Comparison of ENCODE assay signal across 20 cellular contexts in genomic region chr9:556675-557074, GRCh38. TPM values are rescaled to one million over a fixed set of nuclear protein-coding genes. Genes with fewer than 3 reads are reported as not detected.
A peak's percentile ranks its signal among the peaks of the same experiment; 100 is the strongest.
DNase-seq lines count a peak whose midpoint lies in the region; ATAC-seq, FAIRE-seq and TF ChIP-seq lines count a peak whose summit lies in the region.
"Had no signal": no experiment of that assay in that cellular context is flagged by ENCODE, and none has a peak within 500 bp of the region (broad histone marks: within the 10 kb centered on the region; RNA-seq: fewer than 3 reads in every experiment).

No MANE protein-coding gene starts in this region.

- no peaks in the 10 kb centered on the region for H3K27me3 Mint-ChIP-seq in astrocyte (ENCODE audit: low read depth, unreplicated experiment)

- no peak overlapping the region for H3K4me3 ChIP-seq in Karpas-422 (ENCODE audit: low read length)
- no peak overlapping the region for H3K4me3 ChIP-seq in astrocyte (ENCODE audit: insufficient read depth, low read depth, low read length)
- no peak overlapping the region for H3K4me3 ChIP-seq in keratinocyte (ENCODE audit: control insufficient read depth in 2 of 3, extremely low read depth in 1 of 3, insufficient read depth in 2 of 3, low read depth in 1 of 3, low read length in 3 of 3)
- no peak overlapping the region for H3K4me3 ChIP-seq in right cardiac atrium (ENCODE audit: low read length)
- H3K4me3 ChIP-seq in thyroid gland (replicated peaks in 1 of 3): no peak overlapping the region
- H3K4me3 ChIP-seq: BLaER1, GM12878, Peyer's patch, SJCRH30 had no signal

- dilution Hi-C loops in keratinocyte (cut with MboI; ENCODE audit: extremely low pct_ligation_motif_present, low sequenced_read_pairs): no loop called here

- no peaks in the 10 kb centered on the region for H4K20me1 ChIP-seq in Karpas-422 (ENCODE audit: insufficient read depth, low read depth, low read length)
- peaks cover 3% of the 10 kb centered on the region for H4K20me1 ChIP-seq in astrocyte (ENCODE audit: insufficient read depth, low read length)
- no peaks in the 10 kb centered on the region for H4K20me1 ChIP-seq in keratinocyte (ENCODE audit: control insufficient read depth, extremely low read depth, insufficient read depth, low read length)
- H4K20me1 ChIP-seq: BLaER1 had no signal

- H3K27me3 ChIP-seq in Karpas-422 (ENCODE audit: low read length): no peaks in the 10 kb centered on the region
- peaks cover 4% of the 10 kb centered on the region for H3K27me3 ChIP-seq in astrocyte (ENCODE audit: insufficient read depth, low read length)
- no peaks in the 10 kb centered on the region for H3K27me3 ChIP-seq in keratinocyte (ENCODE audit: control insufficient read depth, extremely low read depth, insufficient read depth, low read length)
- no peaks in the 10 kb centered on the region for H3K27me3 ChIP-seq in right cardiac atrium (ENCODE audit: control insufficient read depth, insufficient read depth)
- H3K27me3 ChIP-seq in thyroid gland: no peaks in the 10 kb centered on the region
- H3K27me3 ChIP-seq: BLaER1, Peyer's patch, SJCRH30 had no signal

- FAIRE-seq in astrocyte (lab: Jason Lieb, UNC): no peak
- FAIRE-seq in keratinocyte (lab: Jason Lieb, UNC): no peak
- FAIRE-seq: GM12878 had no signal

- H3K9me3 ChIP-seq in Karpas-422 (ENCODE audit: low read length) (no peaks in the 10 kb centered on the region), astrocyte (ENCODE audit: insufficient read depth, low read depth, low read length) (no peaks in the 10 kb centered on the region), keratinocyte (ENCODE audit: control insufficient read depth, low read depth, low read length) (peaks cover 2% of the 10 kb centered on the region), right cardiac atrium (ENCODE audit: control insufficient read depth, low read length) (no peaks in the 10 kb centered on the region), thyroid gland (no peaks in the 10 kb centered on the region)
- H3K9me3 ChIP-seq: BLaER1, Peyer's patch, SJCRH30 had no signal

- WGBS in right cardiac atrium: 87% methylated on average over 2 of the region's 2 CpGs
- WGBS in thyroid gland, 2 donors: 84 to 90% methylated on average over 2 of the region's 2 CpGs

- H3K36me3 ChIP-seq in Karpas-422 (ENCODE audit: insufficient read depth, low read length): no peaks in the 10 kb centered on the region
- no peaks in the 10 kb centered on the region for H3K36me3 ChIP-seq in astrocyte (ENCODE audit: insufficient read depth, low read length)
- H3K36me3 ChIP-seq in keratinocyte (ENCODE audit: control insufficient read depth in 2 of 2, extremely low read depth in 1 of 2, insufficient read depth in 2 of 2, low read length in 2 of 2): peaks cover 0 to 9% of the 10 kb centered on the region in 2 experiments
- H3K36me3 ChIP-seq in thyroid gland: no peaks in the 10 kb centered on the region
- H3K36me3 ChIP-seq: BLaER1, Peyer's patch, SJCRH30 had no signal

- H3K79me2 ChIP-seq in Karpas-422 (ENCODE audit: low read length) (peaks cover 60% of the 10 kb centered on the region), astrocyte (ENCODE audit: insufficient read depth, low read length) (no peaks in the 10 kb centered on the region), keratinocyte (ENCODE audit: control insufficient read depth, insufficient read depth, low read length) (peaks cover 15% of the 10 kb centered on the region)

- no peak for ATAC-seq in GM18858 (IDR thresholded peaks at IDR 0.05; ENCODE audit: unreplicated experiment)
- ATAC-seq in right cardiac atrium: no peak
- no peak for ATAC-seq in HG03354 (IDR thresholded peaks at IDR 0.05; ENCODE audit: poor library complexity, severe bottlenecking, unreplicated experiment)
- ATAC-seq: GM12878 had no signal

- DNase-seq in Karpas-422 (no peak), astrocyte (ENCODE audit: low read depth) (no peak), keratinocyte (ENCODE audit: low read depth, low spot score) (no peak), right cardiac atrium (no peak), thyroid gland (no peak)
- DNase-seq: ACHN; CD4-positive, alpha-beta T cell; COR-L47; DND-41; MM.1S; NCI-H1048; NCI-H1417 treated with DMSO at 0.1 percent for 48 hours; NCI-H1930; NCI-H774; Peyer's patch; SJCRH30 had no signal

- H3K4me2 ChIP-seq in Karpas-422 (ENCODE audit: low read depth, low read length, poor library complexity, severe bottlenecking) (no peak overlapping the region), astrocyte (ENCODE audit: low read length) (no peak overlapping the region), keratinocyte (ENCODE audit: control insufficient read depth, extremely low read depth, insufficient read depth, low read depth, low read length) (peak overlapping the region; percentile 49)
- H3K4me2 ChIP-seq: BLaER1 had no signal

- peaks cover 31% of the 10 kb centered on the region for H3K4me1 Mint-ChIP-seq in astrocyte (ENCODE audit: low read depth, unreplicated experiment)

- intact Hi-C loops in right cardiac atrium (cut with DNase I) (no loop called here), thyroid gland (cut with DNase I) (no loop called here)

- no peaks in the 10 kb centered on the region for H3K9me1 ChIP-seq in keratinocyte (ENCODE audit: control insufficient read depth, extremely low read depth, insufficient read depth, low read length)

- H3K9ac ChIP-seq in Karpas-422 (ENCODE audit: low read length) (no peak overlapping the region), astrocyte (ENCODE audit: low read length) (no peak overlapping the region), keratinocyte (ENCODE audit: control insufficient read depth, extremely low read depth, insufficient read depth, low read length) (peak overlapping the region; percentile 43)
- H3K9ac ChIP-seq: BLaER1 had no signal

- H3K4me3 Mint-ChIP-seq in astrocyte (ENCODE audit: unreplicated experiment): no peak overlapping the region
- H3K4me3 Mint-ChIP-seq: CD4-positive, alpha-beta T cell had no signal

- no peaks in the 10 kb centered on the region for H3K9me2 ChIP-seq in Karpas-422 (replicated peaks; ENCODE audit: insufficient read depth, low read length)

- TF ChIP-seq CTCF in astrocyte (IDR thresholded peaks at IDR 0.05; ENCODE audit: insufficient read depth, low read depth, low read length) (no peak), keratinocyte (optimal IDR thresholded peaks at IDR 0.05 in 1 of 3, IDR thresholded peaks at IDR 0.05 in 1 of 3, conservative IDR thresholded peaks at IDR 0.05 in 1 of 3; ENCODE audit: extremely low read depth in 1 of 3, insufficient read depth in 2 of 3, low read length in 3 of 3) (no peak), thyroid gland (IDR thresholded peaks at IDR 0.05) (no peak)

- H3K36me3 Mint-ChIP-seq in astrocyte (ENCODE audit: low read depth, unreplicated experiment): no peaks in the 10 kb centered on the region

- no peak overlapping the region for H2AFZ ChIP-seq in Karpas-422 (ENCODE audit: low read length)
- no peak overlapping the region for H2AFZ ChIP-seq in astrocyte (ENCODE audit: low read depth, low read length)
- peak overlapping the region; percentile 43 for H2AFZ ChIP-seq in keratinocyte (ENCODE audit: control insufficient read depth, low read length)

- H3K9me3 Mint-ChIP-seq in astrocyte (ENCODE audit: unreplicated experiment): no peaks in the 10 kb centered on the region
- H3K9me3 Mint-ChIP-seq: CD4-positive, alpha-beta T cell had no signal

- H3K27ac ChIP-seq in Karpas-422 (ENCODE audit: low read length): peak overlapping the region; percentile 43
- H3K27ac ChIP-seq in astrocyte (ENCODE audit: low read depth, low read length): no peak overlapping the region
- H3K27ac ChIP-seq in keratinocyte (ENCODE audit: control insufficient read depth, insufficient read depth, low read length): peak overlapping the region; percentile 67
- no peak overlapping the region for H3K27ac ChIP-seq in right cardiac atrium (ENCODE audit: low read length)
- H3K27ac ChIP-seq in thyroid gland: no peak overlapping the region
- H3K27ac ChIP-seq: BLaER1, Peyer's patch, SJCRH30 had no signal

- TF ChIP-seq POLR2A in thyroid gland (IDR thresholded peaks at IDR 0.05): no peak

- H3K27ac Mint-ChIP-seq in astrocyte (ENCODE audit: unreplicated experiment): peak overlapping the region; percentile 16
- H3K27ac Mint-ChIP-seq: CD4-positive, alpha-beta T cell had no signal

- peaks cover 49% of the 10 kb centered on the region for H3K4me1 ChIP-seq in Karpas-422 (ENCODE audit: low read length)
- no peaks in the 10 kb centered on the region for H3K4me1 ChIP-seq in astrocyte (ENCODE audit: insufficient read depth, low read length)
- H3K4me1 ChIP-seq in keratinocyte (ENCODE audit: control insufficient read depth, extremely low read depth, insufficient read depth, low read length): peaks cover 43% of the 10 kb centered on the region
- H3K4me1 ChIP-seq in right cardiac atrium (ENCODE audit: control insufficient read depth, insufficient read depth, low read length): peaks cover 3% of the 10 kb centered on the region
- H3K4me1 ChIP-seq in thyroid gland: peaks cover 5 to 19% of the 10 kb centered on the region in 2 donors
- H3K4me1 ChIP-seq: BLaER1, Peyer's patch, SJCRH30 had no signal

RNA-seq across cellular contexts. Expression of gene KANK1, which starts 52.2 kb away (rescaled TPM):
- total RNA-seq in Karpas-422 (2014; rRNA removed; shearing (Covaris generic); ENCODE audit: low replicate concordance): 78.7 and 82.5 TPM in 2 replicates
- total RNA-seq in astrocyte (22.7 and 23.4 TPM in 2 replicates), right cardiac atrium (100 to 1,000 TPM; 135 to 178 (median 154) TPM), thyroid gland (100 to 1,000 TPM in 1 of 4 donors, 10 to 100 TPM in 3; 83.0 to 102 (median 86.3) TPM)
- polyA plus RNA-seq in keratinocyte (89.6 to 114 TPM (median 91.1 TPM) in 3 replicates), right cardiac atrium (83.6 TPM)
- 49.9 TPM for polyA plus RNA-seq in keratinocyte (2011; ENCODE audit: low read depth)
- polyA plus RNA-seq in keratinocyte (2011; cell fraction: cytosol; rRNA removed): 52.4 and 67.0 TPM in 2 replicates
- 196 and 207 TPM in 2 replicates for polyA plus RNA-seq in keratinocyte (2011; cell fraction: nucleus; rRNA removed)
- 54.4 and 62.2 TPM in 2 replicates for polyA plus RNA-seq in keratinocyte (2012; ENCODE audit: low replicate concordance)
- 103 to 196 TPM (median 173 TPM) in 3 replicates for polyA minus RNA-seq in keratinocyte
- polyA minus RNA-seq in keratinocyte (2011; cell fraction: cytosol; rRNA and poly(A)+ RNA removed): 91.5 TPM
- polyA minus RNA-seq in keratinocyte (2011; cell fraction: nucleus; rRNA and poly(A)+ RNA removed): 138 and 206 TPM in 2 replicates

Comparison
In these comparisons a context has a peak if more than half of its experiments do, and no peak if none do; other contexts are left out.
1. H3K27ac ChIP-seq: peak in Karpas-422 (single experiment) and keratinocyte (single experiment); none in astrocyte (single experiment), right cardiac atrium (single experiment) and thyroid gland (0 of 3).